ENCODE assay signal across 9 cellular contexts in genomic region chr18:31490387-31490786, GRCh38. TPM values are rescaled to one million over a fixed set of nuclear protein-coding genes. Genes with fewer than 3 reads are reported as not detected.
DNase-seq lines count a peak whose midpoint lies in the region; ATAC-seq and TF ChIP-seq lines count a peak whose summit lies in the region.
"Had no signal": no experiment of that assay in that cellular context is flagged by ENCODE, and none has a peak within 500 bp of the region (broad histone marks: within the 10 kb centered on the region; RNA-seq: fewer than 3 reads in every experiment).

No MANE protein-coding gene starts in this region.

- intact Hi-C loops in body of pancreas (cut with DNase I), result no loop called here

- no peak for TF ChIP-seq POLR2A in body of pancreas (IDR thresholded peaks at IDR 0.05)

- DNase-seq in foreskin keratinocyte, result peak; percentile 80 to 89
- DNase-seq in germinal center (ENCODE audit: low spot score), result no peak
- no peak for DNase-seq in body of pancreas
- DNase-seq in NCI-H345 treated with DMSO at 0.1 percent for 48 hours (lab: John Stamatoyannopoulos, UW; ENCODE audit: unreplicated experiment), result no peak
- DNase-seq in dermis blood vessel endothelial cell, result no peak

- H3K27ac ChIP-seq in foreskin keratinocyte (peak overlapping the region; percentile 92), body of pancreas (no peak overlapping the region)
- H3K27ac ChIP-seq: prostate gland had no signal

- H3K27me3 ChIP-seq in foreskin keratinocyte (no peaks in the 10 kb centered on the region), body of pancreas (no peaks in the 10 kb centered on the region)

- no peak for TF ChIP-seq CTCF in foreskin keratinocyte (conservative IDR thresholded peaks at IDR 0.05)
- no peak for TF ChIP-seq CTCF in body of pancreas (IDR thresholded peaks at IDR 0.05)

- H3K36me3 ChIP-seq in body of pancreas (replicated peaks in 1 of 2; ENCODE audit: insufficient read depth in 1 of 2, low read depth in 2 of 2), result no peaks in the 10 kb centered on the region
- H3K36me3 ChIP-seq: prostate gland had no signal

- H3K9me3 ChIP-seq in body of pancreas, result no peaks in the 10 kb centered on the region
- H3K9me3 ChIP-seq: prostate gland had no signal

- H3K4me1 ChIP-seq in foreskin keratinocyte (peaks cover 56% of the 10 kb centered on the region), body of pancreas (no peaks in the 10 kb centered on the region)
- H3K4me1 ChIP-seq: prostate gland had no signal

- ATAC-seq in GM18502 (IDR thresholded peaks at IDR 0.05; ENCODE audit: poor library complexity, unreplicated experiment) (peak; percentile 88), GM21423 (IDR thresholded peaks at IDR 0.05; ENCODE audit: unreplicated experiment) (peak; percentile 82), HG03175 (IDR thresholded peaks at IDR 0.05; ENCODE audit: unreplicated experiment) (peak; percentile 76), foreskin keratinocyte (peak; percentile 60), body of pancreas (no peak)

- no peak overlapping the region for H3K4me3 ChIP-seq in body of pancreas
- H3K4me3 ChIP-seq: prostate gland had no signal

- WGBS in body of pancreas, 2 donors, result 67 to 79% methylated on average over 1 of the region's 1 CpG

RNA-seq across cellular contexts. Expression of gene DSG2, which starts 7.6 kb away (rescaled TPM):
- total RNA-seq in foreskin keratinocyte (142 and 144 TPM in 2 replicates), body of pancreas (10 to 100 TPM; 19.1 to 34.0 TPM), dermis blood vessel endothelial cell (3.9 and 9.7 TPM in 2 replicates)
- polyA plus RNA-seq in foreskin keratinocyte, result 28.0 and 35.4 TPM in 2 replicates

RNA-seq across cellular contexts. Expression of gene DSG3, which starts 42.8 kb away (rescaled TPM):
- 73.1 and 102 TPM in 2 replicates for total RNA-seq in foreskin keratinocyte
- 18.4 and 20.3 TPM in 2 replicates for polyA plus RNA-seq in foreskin keratinocyte
- total RNA-seq in body of pancreas, result not detected
- total RNA-seq in dermis blood vessel endothelial cell, result not detected in 2 replicates

Comparison
In these comparisons a context has a peak if more than half of its experiments do, and no peak if none do; other contexts are left out.
1. DNase-seq: peak in foreskin keratinocyte (2 of 2); none in germinal center (single experiment), body of pancreas (0 of 4), NCI-H345 treated with DMSO at 0.1 percent for 48 hours (single experiment) and dermis blood vessel endothelial cell (single experiment).
2. RNA of gene DSG3, which starts 42.8 kb away (total RNA-seq): 73.1 to 102 TPM in foreskin keratinocyte; not detected in body of pancreas and not detected in dermis blood vessel endothelial cell; every median in the first group is over 10 times any median in the second.